In the genomic region with DNA sequence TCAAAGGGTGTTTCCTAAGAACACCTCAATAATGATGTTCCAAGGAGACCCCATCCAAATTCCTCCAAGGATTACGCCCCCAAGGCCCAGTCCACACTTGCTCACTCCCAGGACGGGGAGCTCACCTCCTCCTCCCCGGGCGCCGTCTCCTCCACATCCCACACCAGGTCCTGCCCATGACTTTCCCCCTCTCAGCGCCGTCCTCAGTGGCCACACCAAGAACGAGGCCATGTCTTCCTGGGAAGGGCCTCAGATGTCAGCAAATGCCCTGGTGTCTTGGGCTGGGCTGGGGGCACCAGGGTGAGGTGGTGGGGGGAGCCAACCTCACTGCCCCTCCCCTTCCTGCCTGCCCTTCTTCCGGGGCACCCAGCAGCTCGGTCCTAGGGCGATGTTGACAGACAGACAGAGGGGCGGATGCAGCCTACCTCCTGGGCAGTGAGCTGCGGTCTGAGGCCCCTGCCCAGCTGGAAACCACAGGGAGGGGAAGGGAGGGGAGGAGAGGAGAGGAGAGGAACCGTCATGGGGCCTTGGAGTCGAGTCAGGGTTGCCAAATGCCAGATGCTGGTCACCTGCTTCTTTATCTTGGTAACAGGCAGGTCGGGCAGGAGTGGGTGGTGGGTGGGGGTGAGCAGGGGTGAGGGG, we compare ENCODE assay signal across 8 cellular contexts. TPM values are rescaled to one million over a fixed set of nuclear protein-coding genes. Genes with fewer than 3 reads are reported as not detected.
DNase-seq lines count a peak whose midpoint lies in the region; ATAC-seq and TF ChIP-seq lines count a peak whose summit lies in the region.

A gene (minus strand): TSS at position 288 of the 642 bp plus-strand sequence. CDS start 110 bp downstream, at position 178.
A gene with protein sequence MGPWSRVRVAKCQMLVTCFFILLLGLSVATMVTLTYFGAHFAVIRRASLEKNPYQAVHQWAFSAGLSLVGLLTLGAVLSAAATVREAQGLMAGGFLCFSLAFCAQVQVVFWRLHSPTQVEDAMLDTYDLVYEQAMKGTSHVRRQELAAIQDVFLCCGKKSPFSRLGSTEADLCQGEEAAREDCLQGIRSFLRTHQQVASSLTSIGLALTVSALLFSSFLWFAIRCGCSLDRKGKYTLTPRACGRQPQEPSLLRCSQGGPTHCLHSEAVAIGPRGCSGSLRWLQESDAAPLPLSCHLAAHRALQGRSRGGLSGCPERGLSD (plus strand): TSS at position 383 of the 642 bp plus-strand sequence. CDS start 137 bp downstream, at position 520.

- intact Hi-C loops in Caco-2 (cut with micrococcal nuclease; ENCODE audit: unreplicated experiment): loop anchor here (2.0 kb wide), 1 partner anchor 33 kb away; no protein-coding TSS in a partner anchor
- intact Hi-C loops in activated CD4-positive, alpha-beta T cell treated with anti-CD3 and anti-CD28 coated beads, Interleukin-2, amount 10 ng/mL, durations not matched to agents 24 days and 14 days (cut with micrococcal nuclease): loop anchor here (5.0 to 10.0 kb wide), 2 partner anchors 76 to 233 kb away; a partner anchor contains a TSS

- H3K4me3 Mint-ChIP-seq in Caco-2 (ENCODE audit: unreplicated experiment): no peak within 1 kb of the TSS
- peak within 1 kb of the TSS; percentile 95 for H3K4me3 Mint-ChIP-seq in activated CD4-positive, alpha-beta T cell treated with anti-CD3 and anti-CD28 coated beads, Interleukin-2, amount 10 ng/mL, durations not matched to agents 24 days and 14 days

- no peak for ATAC-seq in HG02970 (IDR thresholded peaks at IDR 0.05; ENCODE audit: low FRiP score, unreplicated experiment)

- no peaks in the 10 kb centered on the region for H3K27me3 Mint-ChIP-seq in Caco-2 (ENCODE audit: insufficient read depth, unreplicated experiment)
- no peaks in the 10 kb centered on the region for H3K27me3 Mint-ChIP-seq in activated CD4-positive, alpha-beta T cell treated with anti-CD3 and anti-CD28 coated beads, Interleukin-2, amount 10 ng/mL, durations not matched to agents 24 days and 14 days

- peaks cover 7% of the 10 kb centered on the region for H3K4me1 Mint-ChIP-seq in Caco-2 (ENCODE audit: low read depth, unreplicated experiment)
- H3K4me1 Mint-ChIP-seq in activated CD4-positive, alpha-beta T cell treated with anti-CD3 and anti-CD28 coated beads, Interleukin-2, amount 10 ng/mL, durations not matched to agents 24 days and 14 days: peaks cover 36% of the 10 kb centered on the region

- no peak within 1 kb of the TSS for H3K4me3 ChIP-seq in Caco-2 (ENCODE audit: low read depth, low read length)

- TF ChIP-seq CTCF in Caco-2 (IDR thresholded peaks at IDR 0.05; ENCODE audit: insufficient read depth in 1 of 2, low read depth in 1 of 2, low read length in 1 of 2, severe bottlenecking in 1 of 2, unreplicated experiment in 1 of 2): no peak

- peak within 1 kb of the TSS; percentile 79 for H3K27ac Mint-ChIP-seq in Caco-2 (ENCODE audit: unreplicated experiment)
- peak within 1 kb of the TSS; percentile 92 for H3K27ac Mint-ChIP-seq in activated CD4-positive, alpha-beta T cell treated with anti-CD3 and anti-CD28 coated beads, Interleukin-2, amount 10 ng/mL, durations not matched to agents 24 days and 14 days

- BruUV-seq in Caco-2 (replicated peaks; lab: Mats Ljungman, UMichigan): no TSS peak

- no peaks in the 10 kb centered on the region for H3K9me3 Mint-ChIP-seq in Caco-2 (ENCODE audit: unreplicated experiment)
- H3K9me3 Mint-ChIP-seq in activated CD4-positive, alpha-beta T cell treated with anti-CD3 and anti-CD28 coated beads, Interleukin-2, amount 10 ng/mL, durations not matched to agents 24 days and 14 days: no peaks in the 10 kb centered on the region

- H3K9me3 ChIP-seq in Caco-2: no peaks in the 10 kb centered on the region

- H3K4me1 ChIP-seq in Caco-2: peaks cover 54% of the 10 kb centered on the region

- H3K36me3 ChIP-seq in Caco-2 (ENCODE audit: control insufficient read depth, insufficient read depth, low read length): no peaks in the 10 kb centered on the region

- H3K36me3 Mint-ChIP-seq in Caco-2 (ENCODE audit: insufficient read depth, unreplicated experiment): no peaks in the 10 kb centered on the region
- peaks cover 2% of the 10 kb centered on the region for H3K36me3 Mint-ChIP-seq in activated CD4-positive, alpha-beta T cell treated with anti-CD3 and anti-CD28 coated beads, Interleukin-2, amount 10 ng/mL, durations not matched to agents 24 days and 14 days (ENCODE audit: low read depth)

- no peak for DNase-seq in Caco-2
- DNase-seq in HUDEP-2 (lab: John Stamatoyannopoulos, UW; ENCODE audit: unreplicated experiment in 76 of 76): peak in 73 of 76 experiments; percentile 48 to 96 (median 87)
- DNase-seq in activated CD4-positive, alpha-beta T cell treated with anti-CD3 and anti-CD28 coated beads, Interleukin-2, amount 10 ng/mL, durations not matched to agents 24 days and 14 days: peak; percentile 90
- peak; percentile 69 for DNase-seq in glomerular visceral epithelial cell (ENCODE audit: extremely low spot score)
- DNase-seq in stimulated activated CD4-positive, alpha-beta T cell treated with anti-CD3 and anti-CD28 coated beads, Interleukin-2, amount 100 ng/mL, for 24 hours: peak; percentile 61 to 66
- DNase-seq in NCI-H510A (lab: John Stamatoyannopoulos, UW): no peak
- DNase-seq in amniotic stem cell (lab: John Stamatoyannopoulos, UW): no peak

- H3K27me3 ChIP-seq in Caco-2 (replicated peaks; ENCODE audit: control insufficient read depth, insufficient read depth, low read length): no peaks in the 10 kb centered on the region

- CTCF ChIA-PET in Caco-2 (lab: Charles Lee): interaction anchor here (0.6 to 1.0 kb wide), 5 partner anchors 98 to 1853 kb away, joined by 3 to 9 read pairs (median 5); a partner anchor contains a TSS

- POLR2A ChIA-PET in Caco-2 (lab: Charles Lee): no interaction called here

RNA-seq across cellular contexts. Expression of the first gene that starts in this region (rescaled TPM):
- total RNA-seq in Caco-2 (2022): 0.09 and 0.21 TPM in 2 replicates
- 2.4 and 2.6 TPM in 2 replicates for total RNA-seq in activated CD4-positive, alpha-beta T cell treated with anti-CD3 and anti-CD28 coated beads, Interleukin-2, amount 10 ng/mL, durations not matched to agents 24 days and 14 days

RNA-seq across cellular contexts. Expression of the second gene that starts in this region (rescaled TPM):
- 0.97 and 1.2 TPM in 2 replicates for total RNA-seq in Caco-2 (2022)
- 2.4 and 2.6 TPM in 2 replicates for total RNA-seq in activated CD4-positive, alpha-beta T cell treated with anti-CD3 and anti-CD28 coated beads, Interleukin-2, amount 10 ng/mL, durations not matched to agents 24 days and 14 days

Comparison
In these comparisons a context has a peak if more than half of its experiments do, and no peak if none do; other contexts are left out.
1. DNase-seq: peak in HUDEP-2 (73 of 76), activated CD4-positive, alpha-beta T cell treated with anti-CD3 and anti-CD28 coated beads, Interleukin-2, amount 10 ng/mL, durations not matched to agents 24 days and 14 days (single experiment), glomerular visceral epithelial cell (single experiment) and stimulated activated CD4-positive, alpha-beta T cell treated with anti-CD3 and anti-CD28 coated beads, Interleukin-2, amount 100 ng/mL, for 24 hours (2 of 2); none in Caco-2 (0 of 2), NCI-H510A (single experiment) and amniotic stem cell (single experiment).